ENCODE assay signal across 27 cellular contexts in the genomic region with DNA sequence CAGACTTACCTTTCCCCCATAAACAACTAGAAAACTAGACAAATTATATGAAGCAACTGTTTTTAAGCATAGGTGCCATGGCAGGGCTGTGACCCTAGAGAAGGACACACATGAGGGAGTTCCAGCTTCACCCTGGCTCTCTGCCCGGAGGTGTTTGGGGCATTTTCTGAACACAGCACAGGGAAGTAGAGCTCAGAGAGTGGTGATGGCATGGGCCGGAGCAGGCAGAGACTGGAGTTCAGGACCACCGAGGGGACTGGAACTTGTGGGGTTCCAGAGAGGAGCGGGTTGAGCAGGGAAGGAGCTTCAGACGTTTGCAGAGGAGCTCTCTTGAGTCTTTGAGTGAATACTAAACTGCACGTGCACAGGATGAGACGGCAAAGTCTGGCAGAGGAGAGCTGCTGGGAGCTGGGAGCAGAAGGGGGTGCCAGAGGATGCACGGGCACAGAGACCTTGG. TPM values are rescaled to one million over a fixed set of nuclear protein-coding genes. Genes with fewer than 3 reads are reported as not detected.
DNase-seq lines count a peak whose midpoint lies in the region; ATAC-seq, FAIRE-seq and TF ChIP-seq lines count a peak whose summit lies in the region.
"Had no signal": no experiment of that assay in that cellular context is flagged by ENCODE, and none has a peak within 500 bp of the region (broad histone marks: within the 10 kb centered on the region; RNA-seq: fewer than 3 reads in every experiment).

No MANE protein-coding gene starts in this region.

- H3K4me2 ChIP-seq in astrocyte (ENCODE audit: low read length): no peak overlapping the region
- H3K4me2 ChIP-seq: SK-N-SH had no signal

- peak; percentile 77 to 80 (median 78) for ATAC-seq in right lobe of liver
- ATAC-seq: CD8-positive, alpha-beta T cell; PC-3 had no signal

- 62% methylated on average over 8 of the region's 8 CpGs for WGBS in right lobe of liver (ENCODE audit: insufficient coverage, low coverage, low lambda C conversion rate, missing lambda C conversion rate)

- H3K9me3 Mint-ChIP-seq in astrocyte (ENCODE audit: unreplicated experiment) (peaks cover 15% of the 10 kb centered on the region), chondrocyte (ENCODE audit: low read depth) (peaks cover 16% of the 10 kb centered on the region)
- peaks cover 4% of the 10 kb centered on the region for H3K9me3 Mint-ChIP-seq in activated CD4-positive, alpha-beta memory T cell treated with anti-CD3 and anti-CD28 coated beads for 36 hours

- TF ChIP-seq CTCF in astrocyte (IDR thresholded peaks at IDR 0.05; ENCODE audit: insufficient read depth, low read depth, low read length) (no peak), chondrocyte (IDR thresholded peaks at IDR 0.05) (no peak), right lobe of liver (IDR thresholded peaks at IDR 0.05) (no peak)

- POLR2A ChIA-PET in activated CD4-positive, alpha-beta memory T cell treated with anti-CD3 and anti-CD28 coated beads for 36 hours (lab: Charles Lee): no interaction called here

- no peaks in the 10 kb centered on the region for H3K4me1 ChIP-seq in astrocyte (ENCODE audit: insufficient read depth, low read length)
- H3K4me1 ChIP-seq in right lobe of liver: peaks cover 0 to 38% (median 18%) of the 10 kb centered on the region in 4 donors
- peaks cover 7 to 38% (median 23%) of the 10 kb centered on the region in 5 donors for H3K4me1 ChIP-seq in subcutaneous abdominal adipose tissue (ENCODE audit: control insufficient read depth in 5 of 5, insufficient read depth in 5 of 5, low read length in 5 of 5)

- no peaks in the 10 kb centered on the region for H3K79me2 ChIP-seq in astrocyte (ENCODE audit: insufficient read depth, low read length)

- H4K20me1 ChIP-seq in astrocyte (ENCODE audit: insufficient read depth, low read length): no peaks in the 10 kb centered on the region

- H3K27me3 ChIP-seq in astrocyte (ENCODE audit: insufficient read depth, low read length) (peaks cover 11% of the 10 kb centered on the region), right lobe of liver (no peaks in the 10 kb centered on the region), subcutaneous abdominal adipose tissue (ENCODE audit: control insufficient read depth in 5 of 5, insufficient read depth in 4 of 5, low read length in 5 of 5) (no peaks in the 10 kb centered on the region)
- H3K27me3 ChIP-seq: MG63 had no signal

- H3K27me3 Mint-ChIP-seq in astrocyte (ENCODE audit: low read depth, unreplicated experiment) (peaks cover 20% of the 10 kb centered on the region), chondrocyte (ENCODE audit: low read depth) (peaks cover 19% of the 10 kb centered on the region)
- H3K27me3 Mint-ChIP-seq in activated CD4-positive, alpha-beta memory T cell treated with anti-CD3 and anti-CD28 coated beads for 36 hours: peaks cover 3% of the 10 kb centered on the region

- H2AFZ ChIP-seq in astrocyte (ENCODE audit: low read depth, low read length): no peak overlapping the region

- CTCF ChIA-PET in activated CD4-positive, alpha-beta memory T cell treated with anti-CD3 and anti-CD28 coated beads for 36 hours (lab: Charles Lee): interaction anchor here (0.7 kb wide), 1 partner anchor 32 kb away, joined by 3 read pairs; no protein-coding TSS in a partner anchor

- H3K27ac ChIP-seq in astrocyte (ENCODE audit: low read depth, low read length) (no peak overlapping the region), right lobe of liver (peak overlapping the region; percentile 63 to 85 (median 82)), subcutaneous abdominal adipose tissue (ENCODE audit: low read depth, low read length) (peak overlapping the region; percentile 84)
- H3K27ac ChIP-seq: C4-2B had no signal

- H3K4me3 ChIP-seq in astrocyte (ENCODE audit: insufficient read depth, low read depth, low read length) (no peak overlapping the region), right lobe of liver (no peak overlapping the region), subcutaneous abdominal adipose tissue (ENCODE audit: low read depth in 1 of 5, low read length in 5 of 5) (no peak overlapping the region)
- H3K4me3 ChIP-seq: MG63 had no signal

- H3K36me3 Mint-ChIP-seq in astrocyte (ENCODE audit: low read depth, unreplicated experiment) (no peaks in the 10 kb centered on the region), chondrocyte (ENCODE audit: low read depth) (peaks cover 3% of the 10 kb centered on the region)
- no peaks in the 10 kb centered on the region for H3K36me3 Mint-ChIP-seq in activated CD4-positive, alpha-beta memory T cell treated with anti-CD3 and anti-CD28 coated beads for 36 hours
- H3K36me3 Mint-ChIP-seq: CD8-positive, alpha-beta T cell had no signal

- H3K4me1 Mint-ChIP-seq in astrocyte (ENCODE audit: low read depth, unreplicated experiment) (no peaks in the 10 kb centered on the region), chondrocyte (ENCODE audit: low read depth) (no peaks in the 10 kb centered on the region)
- H3K4me1 Mint-ChIP-seq in activated CD4-positive, alpha-beta memory T cell treated with anti-CD3 and anti-CD28 coated beads for 36 hours (ENCODE audit: low read depth): no peaks in the 10 kb centered on the region
- H3K4me1 Mint-ChIP-seq: B cell had no signal

- TF ChIP-seq POLR2A in right lobe of liver (IDR thresholded peaks at IDR 0.05): peak; percentile 57

- H3K27ac Mint-ChIP-seq in astrocyte (ENCODE audit: unreplicated experiment) (no peak overlapping the region), chondrocyte (ENCODE audit: unreplicated experiment) (no peak overlapping the region)
- no peak overlapping the region for H3K27ac Mint-ChIP-seq in activated CD4-positive, alpha-beta memory T cell treated with anti-CD3 and anti-CD28 coated beads for 36 hours
- H3K27ac Mint-ChIP-seq: B cell; CD8-positive, alpha-beta T cell had no signal

- H3K9me3 ChIP-seq in astrocyte (ENCODE audit: insufficient read depth, low read depth, low read length) (peaks cover 2% of the 10 kb centered on the region), right lobe of liver (no peaks in the 10 kb centered on the region), subcutaneous abdominal adipose tissue (ENCODE audit: control insufficient read depth in 5 of 5, low read length in 5 of 5) (peaks cover 0 to 5% (median 3%) of the 10 kb centered on the region in 5 donors)
- H3K9me3 ChIP-seq: MG63, SK-N-SH had no signal

- intact Hi-C loops in right lobe of liver (cut with DNase I): no loop called here
- intact Hi-C loops in activated CD4-positive, alpha-beta memory T cell treated with anti-CD3 and anti-CD28 coated beads for 36 hours (cut with micrococcal nuclease): no loop called here

- H3K4me3 Mint-ChIP-seq in astrocyte (ENCODE audit: unreplicated experiment) (peak overlapping the region; percentile 71), chondrocyte (ENCODE audit: unreplicated experiment) (no peak overlapping the region)
- H3K4me3 Mint-ChIP-seq in activated CD4-positive, alpha-beta memory T cell treated with anti-CD3 and anti-CD28 coated beads for 36 hours: no peak overlapping the region
- H3K4me3 Mint-ChIP-seq: B cell; CD8-positive, alpha-beta T cell had no signal

- no peak for FAIRE-seq in astrocyte (lab: Jason Lieb, UNC)
- FAIRE-seq: GM12892, GM19239, H54 had no signal

- H3K36me3 ChIP-seq in astrocyte (ENCODE audit: insufficient read depth, low read length): no peaks in the 10 kb centered on the region
- H3K36me3 ChIP-seq in right lobe of liver: no peaks in the 10 kb centered on the region
- no peaks in the 10 kb centered on the region for H3K36me3 ChIP-seq in subcutaneous abdominal adipose tissue (ENCODE audit: control insufficient read depth in 5 of 5, insufficient read depth in 5 of 5, low read length in 5 of 5)
- H3K36me3 ChIP-seq: MG63 had no signal

- H3K9ac ChIP-seq in astrocyte (ENCODE audit: low read length) (no peak overlapping the region), subcutaneous abdominal adipose tissue (ENCODE audit: low read length in 5 of 5) (no peak overlapping the region)
- H3K9ac ChIP-seq: SK-N-SH had no signal

- DNase-seq in astrocyte (ENCODE audit: low read depth) (no peak), chondrocyte (ENCODE audit: low spot score) (peak; percentile 37), right lobe of liver (peak; percentile 82 to 86 (median 84)), COLO829 (ENCODE audit: low spot score) (no peak), activated gamma-delta T cell (lab: John Stamatoyannopoulos, UW) (no peak)
- no peak for DNase-seq in activated CD4-positive, alpha-beta memory T cell treated with anti-CD3 and anti-CD28 coated beads for 36 hours
- DNase-seq: Calu3; CD8-positive, alpha-beta T cell; DND-41; KBM-7; MG63; NCI-H1048; NCI-H1417; NCI-H1694; NCI-H2029 treated with DMSO at 0.1 percent for 48 hours; NCI-H446 treated with DMSO at 0.1 percent for 48 hours; NCI-H526; NCI-H82; NK-92 treated with Interleukin-12 subunit alpha and Interleukin-12 subunit beta, amount 100 ng/mL, for 24 hours; PC-3; SK-N-SH had no signal

RNA-seq across cellular contexts. Expression of a gene that starts 26.5 kb away (rescaled TPM):
- 9.6 and 9.8 TPM in 2 replicates for total RNA-seq in astrocyte
- total RNA-seq in chondrocyte: 10.7 to 16.2 TPM (median 15.2 TPM) in 3 replicates
- 10 to 100 TPM; 10.9 to 40.1 (median 27.8) TPM for total RNA-seq in right lobe of liver
- 1 to 10 TPM; 5.6 to 6.1 TPM for total RNA-seq in activated CD4-positive, alpha-beta memory T cell treated with anti-CD3 and anti-CD28 coated beads for 36 hours

Comparison
In these comparisons a context has a peak if more than half of its experiments do, and no peak if none do; other contexts are left out.
1. DNase-seq: peak in chondrocyte (single experiment) and right lobe of liver (3 of 3); none in astrocyte (single experiment), activated CD4-positive, alpha-beta memory T cell treated with anti-CD3 and anti-CD28 coated beads for 36 hours (single experiment), COLO829 (single experiment) and activated gamma-delta T cell (single experiment).